In the genomic region with DNA sequence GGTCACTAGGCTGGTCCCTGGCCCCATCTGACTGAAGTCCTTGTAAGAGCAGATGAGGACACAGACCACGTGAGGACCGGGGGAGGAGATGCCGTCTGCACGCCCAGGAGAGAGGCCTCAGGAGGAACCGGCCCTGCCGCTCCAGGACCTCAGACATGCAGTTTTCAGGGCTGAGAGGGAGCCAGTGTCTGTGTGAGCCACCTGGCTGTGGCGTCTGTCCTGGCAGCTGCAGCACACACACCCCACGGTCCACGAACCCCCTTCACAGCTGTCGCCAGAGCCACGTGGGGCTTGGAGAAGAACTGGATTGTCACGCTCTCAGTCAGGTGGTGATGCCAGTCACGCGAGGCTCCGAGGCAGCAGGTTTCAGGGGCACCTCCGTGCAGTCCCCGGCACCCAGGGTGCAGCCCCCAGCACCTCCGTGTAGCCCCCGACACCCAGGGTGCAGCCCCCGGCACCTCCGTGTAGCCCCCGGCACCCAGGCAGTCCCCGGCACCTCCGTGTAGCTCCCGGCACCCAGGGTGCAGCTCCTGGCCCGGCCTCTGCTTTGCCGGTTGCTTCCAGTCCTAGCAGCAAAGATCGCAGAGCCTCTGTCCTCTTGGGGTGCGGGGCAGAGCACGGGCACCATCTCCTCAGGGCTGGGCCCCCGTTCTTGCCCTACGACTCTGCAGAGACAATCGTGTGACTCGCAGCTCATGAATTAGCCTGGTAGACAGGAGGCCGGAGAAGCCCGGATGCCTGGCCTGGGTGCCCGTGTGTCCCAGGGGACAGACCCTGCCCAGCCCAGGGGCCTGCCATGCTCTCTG, we compare ENCODE assay signal across 9 cellular contexts. TPM values are rescaled to one million over a fixed set of nuclear protein-coding genes. Genes with fewer than 3 reads are reported as not detected.
DNase-seq lines count a peak whose midpoint lies in the region; ATAC-seq, FAIRE-seq and TF ChIP-seq lines count a peak whose summit lies in the region.
"Had no signal": no experiment of that assay in that cellular context is flagged by ENCODE, and none has a peak within 500 bp of the region (broad histone marks: within the 10 kb centered on the region; RNA-seq: fewer than 3 reads in every experiment).

No MANE protein-coding gene starts in this region.

- H3K9me3 ChIP-seq in kidney (ENCODE audit: control insufficient read depth in 1 of 2, low read length in 2 of 2), result no peaks in the 10 kb centered on the region
- no peaks in the 10 kb centered on the region for H3K9me3 ChIP-seq in BE2C

- H3K36me3 ChIP-seq in kidney (ENCODE audit: control insufficient read depth in 1 of 2, insufficient read depth in 2 of 2, low read length in 2 of 2) (no peaks in the 10 kb centered on the region), BE2C (no peaks in the 10 kb centered on the region)

- H3K27me3 ChIP-seq in BE2C, result no peaks in the 10 kb centered on the region

- TF ChIP-seq CTCF in kidney (IDR thresholded peaks at IDR 0.05; ENCODE audit: borderline replicate concordance, extremely low read depth, insufficient read depth) (no peak), BE2C (IDR thresholded peaks at IDR 0.05; ENCODE audit: low read depth, low read length) (no peak), RWPE1 (conservative IDR thresholded peaks at IDR 0.05; ENCODE audit: low read depth) (no peak)

- POLR2A ChIA-PET in RWPE1 (lab: Yijun Ruan, JAX; ENCODE audit: low non-redundant PET), result no interaction called here

- ATAC-seq in HG03135 (IDR thresholded peaks at IDR 0.05; ENCODE audit: unreplicated experiment) (no peak), GM19351 (IDR thresholded peaks at IDR 0.05; ENCODE audit: unreplicated experiment) (no peak)

- no peak overlapping the region for H3K9ac ChIP-seq in kidney (ENCODE audit: low read length in 2 of 2)

- H3K4me3 ChIP-seq in kidney (ENCODE audit: low read length in 2 of 2) (no peak overlapping the region), BE2C (ENCODE audit: low read depth, low read length) (no peak overlapping the region)

- H3K27ac ChIP-seq in kidney (ENCODE audit: low read depth in 2 of 2, low read length in 2 of 2), result no peak overlapping the region
- H3K27ac ChIP-seq in RWPE1, result no peak overlapping the region

- CTCF ChIA-PET in RWPE1 (lab: Yijun Ruan, JAX), result interaction anchor here (0.6 kb wide), 2 partner anchors 58 to 1648 kb away, joined by 8 read pairs; no protein-coding TSS in a partner anchor

- peaks cover 0 to 2% of the 10 kb centered on the region in 2 donors for H3K4me1 ChIP-seq in kidney (ENCODE audit: control insufficient read depth in 1 of 2, insufficient read depth in 1 of 2, low read depth in 1 of 2, low read length in 2 of 2)
- no peaks in the 10 kb centered on the region; the same call in 1 of the 2 replicates for H3K4me1 ChIP-seq in BE2C

- no peak for FAIRE-seq in kidney (lab: Jason Lieb, UNC)
- FAIRE-seq: G401.6 had no signal

- intact Hi-C loops in kidney (cut with DNase I), result no loop called here

- DNase-seq in Ammon's horn (ENCODE audit: low spot score) (peak; percentile 42), HuH-7 (ENCODE audit: low spot score) (peak; percentile 65), SKM-1 (lab: John Stamatoyannopoulos, UW; ENCODE audit: unreplicated experiment) (peak; percentile 33), kidney (peak; percentile 74), BE2C (no peak), RWPE1 (ENCODE audit: low spot score) (no peak)

RNA-seq across cellular contexts. Expression of a gene that starts 19.0 kb away (rescaled TPM):
- 88.6 TPM for total RNA-seq in kidney
- polyA plus RNA-seq in kidney (ENCODE audit: insufficient read depth, low read depth, low replicate concordance), result 89.9 TPM
- 93.0 TPM for polyA plus RNA-seq in BE2C (2012; ENCODE audit: insufficient read depth, insufficient read length, low read depth)

RNA-seq across cellular contexts. Expression of a gene that starts 35.2 kb away (rescaled TPM):
- 86.0 TPM for total RNA-seq in kidney
- 39.4 TPM for polyA plus RNA-seq in kidney (ENCODE audit: insufficient read depth, low read depth, low replicate concordance)
- 194 TPM for polyA plus RNA-seq in BE2C (2012; ENCODE audit: insufficient read depth, insufficient read length, low read depth)

RNA-seq across cellular contexts. Expression of a gene that starts 36.6 kb away (rescaled TPM):
- total RNA-seq in kidney, result 378 TPM
- 187 TPM for polyA plus RNA-seq in kidney (ENCODE audit: insufficient read depth, low read depth, low replicate concordance)
- polyA plus RNA-seq in BE2C (2012; ENCODE audit: insufficient read depth, insufficient read length, low read depth), result 217 TPM

Comparison
In these comparisons a context has a peak if more than half of its experiments do, and no peak if none do; other contexts are left out.
1. DNase-seq: peak in Ammon's horn (single experiment), HuH-7 (single experiment), SKM-1 (single experiment) and kidney (single experiment); none in BE2C (single experiment) and RWPE1 (single experiment).